In the genomic region with DNA sequence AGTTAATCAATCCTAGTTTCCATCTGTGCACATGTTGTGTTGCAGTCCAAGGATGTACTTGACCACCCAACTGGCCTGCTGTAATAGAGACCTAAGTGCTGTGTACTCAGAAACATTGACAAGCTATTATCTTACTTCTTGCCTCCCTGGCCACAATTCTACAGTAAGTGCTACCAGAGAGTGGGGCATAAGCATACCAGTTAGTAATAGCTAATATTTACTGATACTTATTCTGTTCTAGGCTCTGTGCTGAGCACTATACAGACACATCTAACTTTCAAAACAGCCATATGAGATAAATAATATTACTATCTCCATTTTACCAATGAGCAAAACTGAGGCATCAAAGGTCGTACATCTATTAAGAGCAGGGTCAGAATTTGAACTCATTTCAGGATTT, we compare ENCODE assay signal across 26 cellular contexts. TPM values are rescaled to one million over a fixed set of nuclear protein-coding genes. Genes with fewer than 3 reads are reported as not detected.
"Had no signal": no experiment of that assay in that cellular context is flagged by ENCODE, and none has a peak within 500 bp of the region (broad histone marks: within the 10 kb centered on the region; RNA-seq: fewer than 3 reads in every experiment).

No MANE protein-coding gene starts in this region.

- H3K36me3 Mint-ChIP-seq: activated naive CD4-positive, alpha-beta T cell treated with anti-CD3 and anti-CD28 coated beads, Interleukin-2, amount 50 U/mL, for 72 hours; immature natural killer cell; natural killer cell treated with Interleukin-12 subunit alpha and Interleukin-12 subunit beta and Interleukin-15 and Interleukin-18, amount 100 ng/mL, for 72 hours had no signal

- H3K4me3 Mint-ChIP-seq: activated CD4-positive, alpha-beta T cell treated with anti-CD3 and anti-CD28 coated beads for 36 hours; activated T-helper 1 cell treated with anti-CD3 and anti-CD28 coated beads, Interleukin-12 subunit alpha, Interleukin-12 subunit beta, Interleukin-2, Interleukin-4 antibody, amounts not matched to agents 30 ng/mL and 10 ng/mL and 1 ng/mL, durations not matched to agents 14 hours and 24 hours and 36 hours; dendritic cell treated with granulocyte-macrophage colony-stimulating factor and Interleukin-4, amounts not matched to agents 40 ng/mL and 50 ng/mL, for 4 days; immature natural killer cell; natural killer cell treated with Interleukin-12 subunit alpha and Interleukin-12 subunit beta and Interleukin-15 and Interleukin-18, amount 100 ng/mL, for 72 hours; stimulated activated naive CD8-positive, alpha-beta T cell treated with anti-CD3 and anti-CD28 coated beads, Interleukin-15, Interleukin-2, amounts not matched to agents 100 ng/mL and 50 ng/mL, for 24 hours; T-helper 2 cell treated with Interferon-gamma antibody and Interleukin-4, amounts not matched to agents 5 μg/mL and 100 μg/mL, for 36 hours had no signal

- H3K9me3 ChIP-seq: pancreas, suprapubic skin had no signal

- H3K4me1 ChIP-seq: esophagus muscularis mucosa, gastroesophageal sphincter, heart left ventricle, pancreas, suprapubic skin had no signal

- H3K27ac Mint-ChIP-seq: activated CD4-positive, alpha-beta T cell treated with anti-CD3 and anti-CD28 coated beads for 36 hours; activated T-helper 1 cell treated with anti-CD3 and anti-CD28 coated beads, Interleukin-12 subunit alpha, Interleukin-12 subunit beta, Interleukin-2, Interleukin-4 antibody, amounts not matched to agents 30 ng/mL and 10 ng/mL and 1 ng/mL, durations not matched to agents 14 hours and 24 hours and 36 hours; dendritic cell treated with granulocyte-macrophage colony-stimulating factor and Interleukin-4, amounts not matched to agents 40 ng/mL and 50 ng/mL, for 4 days; immature natural killer cell; stimulated activated naive CD8-positive, alpha-beta T cell treated with anti-CD3 and anti-CD28 coated beads, Interleukin-15, Interleukin-2, amounts not matched to agents 100 ng/mL and 50 ng/mL, for 24 hours; T-helper 2 cell treated with Interferon-gamma antibody and Interleukin-4, amounts not matched to agents 5 μg/mL and 100 μg/mL, for 36 hours had no signal

- ATAC-seq: activated CD4-positive, alpha-beta T cell treated with anti-CD3 and anti-CD28 coated beads for 36 hours; activated naive CD4-positive, alpha-beta T cell treated with anti-CD3 and anti-CD28 coated beads, Interleukin-2, amount 50 U/mL, for 72 hours; gastroesophageal sphincter; heart left ventricle; pancreas had no signal

- H3K4me1 Mint-ChIP-seq: activated CD4-positive, alpha-beta T cell treated with anti-CD3 and anti-CD28 coated beads for 36 hours had no signal

- H3K27me3 Mint-ChIP-seq: activated CD4-positive, alpha-beta T cell treated with anti-CD3 and anti-CD28 coated beads for 36 hours had no signal

- H3K27ac ChIP-seq: adrenal gland, cardiac muscle cell, esophagus muscularis mucosa, gastroesophageal sphincter, heart left ventricle, pancreas, skin epidermis, suprapubic skin had no signal

- H3K36me3 ChIP-seq: adrenal gland, cardiac muscle cell, esophagus muscularis mucosa, gastroesophageal sphincter, heart left ventricle, pancreas, suprapubic skin had no signal

- H3K9me3 Mint-ChIP-seq: activated naive CD4-positive, alpha-beta T cell treated with anti-CD3 and anti-CD28 coated beads, Interleukin-2, amount 50 U/mL, for 72 hours; dendritic cell treated with granulocyte-macrophage colony-stimulating factor and Interleukin-4, amounts not matched to agents 40 ng/mL and 50 ng/mL, for 4 days; natural killer cell treated with Interleukin-12 subunit alpha and Interleukin-12 subunit beta and Interleukin-15 and Interleukin-18, amount 100 ng/mL, for 72 hours; stimulated activated naive CD8-positive, alpha-beta T cell treated with anti-CD3 and anti-CD28 coated beads, Interleukin-15, Interleukin-2, amounts not matched to agents 100 ng/mL and 50 ng/mL, for 24 hours; T-helper 2 cell treated with Interferon-gamma antibody and Interleukin-4, amounts not matched to agents 5 μg/mL and 100 μg/mL, for 36 hours had no signal

- DNase-seq: activated CD4-positive, alpha-beta T cell treated with anti-CD3 and anti-CD28 coated beads for 36 hours; activated CD4-positive, alpha-beta T cell treated with anti-CD3 and anti-CD28 coated beads, Interleukin-2, amount 50 U/mL, for 48 hours; activated gamma-delta T cell treated with Interleukin-2 at 50 U/mL for 16 hours; adrenal gland; effector CD8-positive, alpha-beta T cell; heart left ventricle; immature natural killer cell; kidney glomerular epithelial cell; mesenchymal stem cell; pancreas; trophoblast cell had no signal

- H3K27me3 ChIP-seq: adrenal gland, cardiac muscle cell, esophagus muscularis mucosa, gastroesophageal sphincter, heart left ventricle, pancreas, suprapubic skin had no signal

- H3K4me3 ChIP-seq: adrenal gland, cardiac muscle cell, esophagus muscularis mucosa, gastroesophageal sphincter, heart left ventricle, pancreas, skin epidermis, suprapubic skin had no signal

- FAIRE-seq: endothelial cell of umbilical vein, pancreas, TTC549 had no signal

RNA-seq across cellular contexts. Expression of a gene that starts 55.7 kb away (rescaled TPM):
- total RNA-seq: activated CD4-positive, alpha-beta T cell treated with anti-CD3 and anti-CD28 coated beads for 36 hours; activated naive CD4-positive, alpha-beta T cell treated with anti-CD3 and anti-CD28 coated beads, Interleukin-2, amount 50 U/mL, for 72 hours; activated T-helper 1 cell treated with anti-CD3 and anti-CD28 coated beads, Interleukin-12 subunit alpha, Interleukin-12 subunit beta, Interleukin-2, Interleukin-4 antibody, amounts not matched to agents 30 ng/mL and 10 ng/mL and 1 ng/mL, durations not matched to agents 14 hours and 24 hours and 36 hours; endothelial cell of umbilical vein; gastroesophageal sphincter; natural killer cell treated with Interleukin-12 subunit alpha and Interleukin-12 subunit beta and Interleukin-15 and Interleukin-18, amount 100 ng/mL, for 72 hours; pancreas; pulmonary artery endothelial cell; suprapubic skin had no signal
- polyA plus RNA-seq: cardiac muscle cell, endothelial cell of umbilical vein, heart left ventricle, immature natural killer cell, liver had no signal
